27 cellular contexts compared by ENCODE assay signal in genomic region chr6:89680551-89680950, GRCh38.
"Had no signal": no experiment of that assay in that cellular context is flagged by ENCODE, and none has a peak within 500 bp of the region (broad histone marks: within the 10 kb centered on the region; RNA-seq: fewer than 3 reads in every experiment).

No MANE protein-coding gene starts in this region.

- ATAC-seq: activated CD8-positive, alpha-beta T cell treated with anti-CD3 and anti-CD28 coated beads for 36 hours; activated T-cell treated with anti-CD3 and anti-CD28 coated beads, Interleukin-2, amount 50 U/mL, for 4 hours; activated T-helper 17 cell treated with anti-CD3 and anti-CD28 coated beads, Interleukin-2, amount 50 U/mL, for 72 hours; left lobe of liver; natural killer cell; sciatic nerve; stimulated activated effector memory CD8-positive, alpha-beta T cell treated with anti-CD3 and anti-CD28 coated beads, Interleukin-12 subunit alpha, Interleukin-12 subunit beta, amount 100 ng/mL, for 72 hours had no signal

- H3K4me3 Mint-ChIP-seq: activated CD8-positive, alpha-beta T cell treated with anti-CD3 and anti-CD28 coated beads for 36 hours; activated T-cell treated with anti-CD3 and anti-CD28 coated beads, Interleukin-2, amount 50 U/mL, for 4 hours; activated T-helper 17 cell treated with anti-CD3 and anti-CD28 coated beads, Interleukin-2, amount 50 U/mL, for 72 hours; natural killer cell; stimulated activated effector memory CD8-positive, alpha-beta T cell treated with anti-CD3 and anti-CD28 coated beads, Interleukin-12 subunit alpha, Interleukin-12 subunit beta, amount 100 ng/mL, for 72 hours; stimulated activated naive CD8-positive, alpha-beta T cell treated with anti-CD3 and anti-CD28 coated beads, Interleukin-15, Interleukin-2, amounts not matched to agents 100 ng/mL and 50 ng/mL, for 24 hours; T-helper 1 cell treated with Interleukin-12 subunit alpha and Interleukin-12 subunit beta and Interleukin-4 antibody, amounts not matched to agents 30 μg/mL and 1 μg/mL, for 36 hours had no signal

- H3K4me1 Mint-ChIP-seq: activated T-helper 17 cell treated with anti-CD3 and anti-CD28 coated beads, Interleukin-2, amount 50 U/mL, for 72 hours; natural killer cell; stimulated activated effector memory CD8-positive, alpha-beta T cell treated with anti-CD3 and anti-CD28 coated beads, Interleukin-12 subunit alpha, Interleukin-12 subunit beta, amount 100 ng/mL, for 72 hours had no signal

- FAIRE-seq: astrocyte, colon, endometrium, frontal cortex, small intestine, urothelium cell line had no signal

- H3K27ac Mint-ChIP-seq: activated CD8-positive, alpha-beta T cell treated with anti-CD3 and anti-CD28 coated beads for 36 hours; activated T-helper 17 cell treated with anti-CD3 and anti-CD28 coated beads, Interleukin-2, amount 50 U/mL, for 72 hours; natural killer cell; stimulated activated naive CD8-positive, alpha-beta T cell treated with anti-CD3 and anti-CD28 coated beads, Interleukin-15, Interleukin-2, amounts not matched to agents 100 ng/mL and 50 ng/mL, for 24 hours; T-helper 1 cell treated with Interleukin-12 subunit alpha and Interleukin-12 subunit beta and Interleukin-4 antibody, amounts not matched to agents 30 μg/mL and 1 μg/mL, for 36 hours had no signal

- H3K9me3 Mint-ChIP-seq: activated CD8-positive, alpha-beta T cell treated with anti-CD3 and anti-CD28 coated beads for 36 hours; activated T-cell treated with anti-CD3 and anti-CD28 coated beads, Interleukin-2, amount 50 U/mL, for 4 hours; activated T-helper 17 cell treated with anti-CD3 and anti-CD28 coated beads, Interleukin-2, amount 50 U/mL, for 72 hours; natural killer cell; stimulated activated effector memory CD8-positive, alpha-beta T cell treated with anti-CD3 and anti-CD28 coated beads, Interleukin-12 subunit alpha, Interleukin-12 subunit beta, amount 100 ng/mL, for 72 hours; stimulated activated naive CD8-positive, alpha-beta T cell treated with anti-CD3 and anti-CD28 coated beads, Interleukin-15, Interleukin-2, amounts not matched to agents 100 ng/mL and 50 ng/mL, for 24 hours; T-helper 1 cell treated with Interleukin-12 subunit alpha and Interleukin-12 subunit beta and Interleukin-4 antibody, amounts not matched to agents 30 μg/mL and 1 μg/mL, for 36 hours had no signal

- DNase-seq: activated CD4-positive, alpha-beta T cell treated with anti-CD3 and anti-CD28 coated beads, Interleukin-2, amount 50 U/mL, for 1 hour; activated CD8-positive, alpha-beta T cell treated with anti-CD3 and anti-CD28 coated beads for 36 hours; activated gamma-delta T cell treated with Interleukin-2 at 50 U/mL for 16 hours; activated naive CD4-positive, alpha-beta T cell treated with anti-CD3 and anti-CD28 coated beads, Interleukin-2, amount 50 U/mL, for 16 hours; activated T-cell treated with anti-CD3 and anti-CD28 coated beads, Interleukin-2, amount 50 U/mL, for 4 hours; amniotic stem cell; central memory CD4-positive, alpha-beta T cell; effector CD4-positive, alpha-beta T cell; glutamatergic neuron; mesendoderm; natural killer cell; stimulated activated CD4-positive, alpha-beta T cell treated with anti-CD3 and anti-CD28 coated beads, Interleukin-4, amount 100 ng/mL, for 24 hours; trophoblast cell had no signal

- H3K27ac ChIP-seq: thoracic aorta had no signal

- H3K9me3 ChIP-seq: thoracic aorta had no signal

- H3K4me3 ChIP-seq: lung, thoracic aorta had no signal

- H3K27me3 Mint-ChIP-seq: activated CD8-positive, alpha-beta T cell treated with anti-CD3 and anti-CD28 coated beads for 36 hours; activated T-helper 17 cell treated with anti-CD3 and anti-CD28 coated beads, Interleukin-2, amount 50 U/mL, for 72 hours; stimulated activated naive CD8-positive, alpha-beta T cell treated with anti-CD3 and anti-CD28 coated beads, Interleukin-15, Interleukin-2, amounts not matched to agents 100 ng/mL and 50 ng/mL, for 24 hours had no signal
